ENCODE assay signal across 9 cellular contexts in the genomic region with DNA sequence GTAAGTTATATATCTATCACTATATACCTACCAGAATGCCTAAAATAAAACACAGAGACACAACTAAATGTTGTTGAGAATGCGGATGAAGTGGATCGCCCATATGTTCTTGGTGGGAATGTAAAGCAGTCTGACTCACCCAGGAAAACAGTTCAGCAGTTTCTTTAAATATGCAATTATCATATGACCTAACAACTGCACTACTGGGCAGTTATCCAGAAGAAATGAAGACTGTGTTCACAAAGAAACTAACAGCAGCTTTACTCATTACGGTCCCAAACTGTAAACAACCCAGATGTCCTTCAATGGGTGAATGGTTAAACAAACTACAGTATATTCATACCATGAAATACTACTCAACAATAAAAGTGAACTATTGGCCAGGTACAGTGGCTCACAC. TPM values are rescaled to one million over a fixed set of nuclear protein-coding genes. Genes with fewer than 3 reads are reported as not detected.
A peak's percentile ranks its signal among the peaks of the same experiment; 100 is the strongest.
DNase-seq lines count a peak whose midpoint lies in the region; ATAC-seq, FAIRE-seq and TF ChIP-seq lines count a peak whose summit lies in the region.
"Had no signal": no experiment of that assay in that cellular context is flagged by ENCODE, and none has a peak within 500 bp of the region (broad histone marks: within the 10 kb centered on the region; RNA-seq: fewer than 3 reads in every experiment).

No MANE protein-coding gene starts in this region.

- peaks cover 0 to 10% of the 10 kb centered on the region in 2 donors for H3K4me1 ChIP-seq in gastrocnemius medialis

- no peaks in the 10 kb centered on the region for H3K9me3 Mint-ChIP-seq in T-helper 1 cell treated with Interleukin-12 subunit alpha and Interleukin-12 subunit beta and Interleukin-4 antibody, amounts not matched to agents 30 μg/mL and 1 μg/mL, for 36 hours

- H3K27me3 ChIP-seq in gastrocnemius medialis, result no peaks in the 10 kb centered on the region

- H3K27ac ChIP-seq in epithelial cell of prostate (no peak overlapping the region), gastrocnemius medialis (peak overlapping the region; percentile 35 to 51 (median 44))

- DNase-seq in T-helper 1 cell (no peak), RPMI8226 (peak; percentile 14), epithelial cell of prostate (ENCODE audit: low read depth, low spot score) (peak; percentile 33), gastrocnemius medialis (no peak), urothelium cell line (ENCODE audit: low spot score) (no peak), D341Med (ENCODE audit: low spot score) (no peak)
- DNase-seq: activated CD4-positive, CD25-positive, alpha-beta regulatory T cell treated with anti-CD3 and anti-CD28 coated beads, Interleukin-2, amount 50 U/mL, for 72 hours had no signal

- peaks cover 22% of the 10 kb centered on the region for H3K36me3 Mint-ChIP-seq in T-helper 1 cell treated with Interleukin-12 subunit alpha and Interleukin-12 subunit beta and Interleukin-4 antibody, amounts not matched to agents 30 μg/mL and 1 μg/mL, for 36 hours (ENCODE audit: low read depth)

- H3K4me1 Mint-ChIP-seq in T-helper 1 cell treated with Interleukin-12 subunit alpha and Interleukin-12 subunit beta and Interleukin-4 antibody, amounts not matched to agents 30 μg/mL and 1 μg/mL, for 36 hours (ENCODE audit: low read depth), result peaks cover 62% of the 10 kb centered on the region

- FAIRE-seq in urothelium cell line (lab: Jason Lieb, UNC), result no peak

- no peaks in the 10 kb centered on the region for H3K36me3 ChIP-seq in gastrocnemius medialis

- ATAC-seq in gastrocnemius medialis (peak; percentile 62 to 94), GM19463 (IDR thresholded peaks at IDR 0.05; ENCODE audit: unreplicated experiment) (no peak)

- H3K4me3 Mint-ChIP-seq in T-helper 1 cell treated with Interleukin-12 subunit alpha and Interleukin-12 subunit beta and Interleukin-4 antibody, amounts not matched to agents 30 μg/mL and 1 μg/mL, for 36 hours, result no peak overlapping the region

- H3K9me3 ChIP-seq in gastrocnemius medialis, result no peaks in the 10 kb centered on the region

- H3K27me3 Mint-ChIP-seq in T-helper 1 cell treated with Interleukin-12 subunit alpha and Interleukin-12 subunit beta and Interleukin-4 antibody, amounts not matched to agents 30 μg/mL and 1 μg/mL, for 36 hours (ENCODE audit: low read depth), result no peaks in the 10 kb centered on the region

- peak overlapping the region; percentile 45 for H3K27ac Mint-ChIP-seq in T-helper 1 cell treated with Interleukin-12 subunit alpha and Interleukin-12 subunit beta and Interleukin-4 antibody, amounts not matched to agents 30 μg/mL and 1 μg/mL, for 36 hours

- in situ Hi-C loops in gastrocnemius medialis (cut with MboI; ENCODE audit: low sequenced_read_pairs in 4 of 4), result no loop called here

- H3K4me3 ChIP-seq in gastrocnemius medialis, result no peak overlapping the region

- intact Hi-C loops in gastrocnemius medialis (cut with DNase I; ENCODE audit: low total_unique reads), result no loop called here

- no peak for TF ChIP-seq POLR2A in gastrocnemius medialis (IDR thresholded peaks at IDR 0.05)

- no peak for TF ChIP-seq CTCF in gastrocnemius medialis (IDR thresholded peaks at IDR 0.05 in 4 of 5, conservative IDR thresholded peaks at IDR 0.05 in 1 of 5)

RNA-seq across cellular contexts. Expression of a gene that starts 14.3 kb away (rescaled TPM):
- total RNA-seq in gastrocnemius medialis, result under 1 TPM in 3 of 4 donors, not detected in 1; 0.03 to 0.36 (median 0.24) TPM

RNA-seq across cellular contexts. Expression of a gene that starts 46.8 kb away (rescaled TPM):
- 10 to 100 TPM; 14.9 to 26.2 (median 18.5) TPM for total RNA-seq in gastrocnemius medialis

Comparison
In these comparisons a context has a peak if more than half of its experiments do, and no peak if none do; other contexts are left out.
1. DNase-seq: peak in RPMI8226 (single experiment) and epithelial cell of prostate (single experiment); none in T-helper 1 cell (0 of 5), gastrocnemius medialis (0 of 2), urothelium cell line (single experiment) and D341Med (single experiment).